Comparison of ENCODE assay signal across 8 cellular contexts in genomic region chr22:41683052-41683451, GRCh38. TPM values are rescaled to one million over a fixed set of nuclear protein-coding genes. Genes with fewer than 3 reads are reported as not detected.
DNase-seq lines count a peak whose midpoint lies in the region; ATAC-seq and TF ChIP-seq lines count a peak whose summit lies in the region.

No MANE protein-coding gene starts in this region.

- H3K9me3 ChIP-seq in left lung (no peaks in the 10 kb centered on the region), thyroid gland (no peaks in the 10 kb centered on the region)

- peak overlapping the region; percentile 47 to 60 for H3K4me3 ChIP-seq in left lung
- peak overlapping the region in 1 of 3 donors; percentile 54 for H3K4me3 ChIP-seq in thyroid gland (replicated peaks in 1 of 3)

- no peak for ATAC-seq in activated CD8-positive, alpha-beta memory T cell treated with anti-CD3 and anti-CD28 coated beads, Interleukin-2, amount 10 ng/mL, durations not matched to agents 7 days and 5 days
- no peak for ATAC-seq in activated naive CD8-positive, alpha-beta T cell treated with anti-CD3 and anti-CD28 coated beads, Interleukin-2, amount 50 U/mL, for 24 hours
- ATAC-seq in left lung (no peak), HG03442 (IDR thresholded peaks at IDR 0.05; ENCODE audit: unreplicated experiment) (no peak)

- peak overlapping the region; percentile 97 for H3K27ac Mint-ChIP-seq in activated CD8-positive, alpha-beta memory T cell treated with anti-CD3 and anti-CD28 coated beads, Interleukin-2, amount 10 ng/mL, durations not matched to agents 7 days and 5 days
- peak overlapping the region; percentile 98 for H3K27ac Mint-ChIP-seq in activated naive CD8-positive, alpha-beta T cell treated with anti-CD3 and anti-CD28 coated beads, Interleukin-2, amount 50 U/mL, for 24 hours

- intact Hi-C loops in left lung (cut with DNase I) (no loop called here), thyroid gland (cut with DNase I) (no loop called here)

- no peak for TF ChIP-seq CTCF in left lung (IDR thresholded peaks at IDR 0.05)
- no peak for TF ChIP-seq CTCF in thyroid gland (IDR thresholded peaks at IDR 0.05)

- no peaks in the 10 kb centered on the region for H3K27me3 Mint-ChIP-seq in activated CD8-positive, alpha-beta memory T cell treated with anti-CD3 and anti-CD28 coated beads, Interleukin-2, amount 10 ng/mL, durations not matched to agents 7 days and 5 days
- no peaks in the 10 kb centered on the region for H3K27me3 Mint-ChIP-seq in activated naive CD8-positive, alpha-beta T cell treated with anti-CD3 and anti-CD28 coated beads, Interleukin-2, amount 50 U/mL, for 24 hours

- peak overlapping the region; percentile 81 to 84 for H3K27ac ChIP-seq in left lung
- peak overlapping the region in 2 of 3 donors; percentile 88 to 89 for H3K27ac ChIP-seq in thyroid gland

- DNase-seq in activated CD8-positive, alpha-beta memory T cell treated with anti-CD3 and anti-CD28 coated beads, Interleukin-2, amount 10 ng/mL, durations not matched to agents 7 days and 5 days = no peak
- no peak for DNase-seq in activated CD8-positive, alpha-beta memory T cell treated with anti-CD3 and anti-CD28 coated beads, Interleukin-2, amount 50 U/mL, for 48 hours
- no peak for DNase-seq in activated naive CD8-positive, alpha-beta T cell treated with anti-CD3 and anti-CD28 coated beads, Interleukin-2, amount 50 U/mL, for 24 hours
- DNase-seq in left lung = no peak
- DNase-seq in thyroid gland = no peak
- no peak for DNase-seq in activated CD8-positive, alpha-beta memory T cell treated with anti-CD3 and anti-CD28 coated beads, Interleukin-2, amount 50 U/mL, for 4 hours
- DNase-seq in NCI-H1930 (lab: John Stamatoyannopoulos, UW) = no peak

- CTCF ChIA-PET in activated CD8-positive, alpha-beta memory T cell treated with anti-CD3 and anti-CD28 coated beads, Interleukin-2, amount 10 ng/mL, durations not matched to agents 7 days and 5 days (lab: Charles Lee) = interaction anchor here (6.4 kb wide), 1 partner anchor 16 kb away, joined by 45 read pairs; no protein-coding TSS in a partner anchor

- H3K4me1 ChIP-seq in left lung = peaks cover 0 to 18% of the 10 kb centered on the region in 2 donors
- H3K4me1 ChIP-seq in thyroid gland = peaks cover 9 to 14% of the 10 kb centered on the region in 2 donors

- TF ChIP-seq POLR2A in thyroid gland (IDR thresholded peaks at IDR 0.05) = no peak

- peak overlapping the region; percentile 100 for H3K4me3 Mint-ChIP-seq in activated CD8-positive, alpha-beta memory T cell treated with anti-CD3 and anti-CD28 coated beads, Interleukin-2, amount 10 ng/mL, durations not matched to agents 7 days and 5 days
- peak overlapping the region; percentile 99 for H3K4me3 Mint-ChIP-seq in activated naive CD8-positive, alpha-beta T cell treated with anti-CD3 and anti-CD28 coated beads, Interleukin-2, amount 50 U/mL, for 24 hours

- WGBS in thyroid gland, 2 donors = 91 to 95% methylated on average over 9 of the region's 9 CpGs

- H3K4me1 Mint-ChIP-seq in activated CD8-positive, alpha-beta memory T cell treated with anti-CD3 and anti-CD28 coated beads, Interleukin-2, amount 10 ng/mL, durations not matched to agents 7 days and 5 days = peaks cover 34% of the 10 kb centered on the region
- H3K4me1 Mint-ChIP-seq in activated naive CD8-positive, alpha-beta T cell treated with anti-CD3 and anti-CD28 coated beads, Interleukin-2, amount 50 U/mL, for 24 hours = peaks cover 53% of the 10 kb centered on the region

- H3K36me3 ChIP-seq in left lung = peaks cover 0 to 28% of the 10 kb centered on the region in 2 donors
- H3K36me3 ChIP-seq in thyroid gland = peaks cover 10 to 22% of the 10 kb centered on the region in 2 donors

- H3K9me3 Mint-ChIP-seq in activated CD8-positive, alpha-beta memory T cell treated with anti-CD3 and anti-CD28 coated beads, Interleukin-2, amount 10 ng/mL, durations not matched to agents 7 days and 5 days (ENCODE audit: low read depth) = no peaks in the 10 kb centered on the region
- no peaks in the 10 kb centered on the region for H3K9me3 Mint-ChIP-seq in activated naive CD8-positive, alpha-beta T cell treated with anti-CD3 and anti-CD28 coated beads, Interleukin-2, amount 50 U/mL, for 24 hours

- no peaks in the 10 kb centered on the region for H3K27me3 ChIP-seq in left lung
- H3K27me3 ChIP-seq in thyroid gland = no peaks in the 10 kb centered on the region

- H3K36me3 Mint-ChIP-seq in activated CD8-positive, alpha-beta memory T cell treated with anti-CD3 and anti-CD28 coated beads, Interleukin-2, amount 10 ng/mL, durations not matched to agents 7 days and 5 days = peaks cover 28% of the 10 kb centered on the region
- H3K36me3 Mint-ChIP-seq in activated naive CD8-positive, alpha-beta T cell treated with anti-CD3 and anti-CD28 coated beads, Interleukin-2, amount 50 U/mL, for 24 hours (ENCODE audit: low read depth) = peaks cover 43% of the 10 kb centered on the region

RNA-seq across cellular contexts. Expression of gene SNU13, which starts 5.6 kb away (rescaled TPM):
- 100 to 1,000 TPM; 176 to 193 TPM for total RNA-seq in activated CD8-positive, alpha-beta memory T cell treated with anti-CD3 and anti-CD28 coated beads, Interleukin-2, amount 10 ng/mL, durations not matched to agents 7 days and 5 days
- total RNA-seq in left lung (100 to 1,000 TPM; 112 to 126 TPM), thyroid gland (100 to 1,000 TPM; 127 to 194 (median 176) TPM)

RNA-seq across cellular contexts. Expression of gene MEI1, which starts 16.3 kb away (rescaled TPM):
- 10 to 100 TPM; 37.3 to 45.9 TPM for total RNA-seq in activated CD8-positive, alpha-beta memory T cell treated with anti-CD3 and anti-CD28 coated beads, Interleukin-2, amount 10 ng/mL, durations not matched to agents 7 days and 5 days
- total RNA-seq in left lung (1 to 10 TPM; 3.9 to 7.9 TPM), thyroid gland (1 to 10 TPM in 2 of 4 donors, under 1 TPM in 2; 0.25 to 5.2 (median 1.4) TPM)

Comparison
In these comparisons a context has a peak if more than half of its experiments do, and no peak if none do; other contexts are left out.
1. RNA of gene MEI1, which starts 16.3 kb away (total RNA-seq): 37.3 to 45.9 TPM in activated CD8-positive, alpha-beta memory T cell treated with anti-CD3 and anti-CD28 coated beads, Interleukin-2, amount 10 ng/mL, durations not matched to agents 7 days and 5 days; 3.9 to 7.9 TPM in left lung and 0.25 to 5.2 TPM in thyroid gland; every median in the first group is over 4 times any median in the second.